18 cellular contexts compared by ENCODE assay signal in the genomic region with DNA sequence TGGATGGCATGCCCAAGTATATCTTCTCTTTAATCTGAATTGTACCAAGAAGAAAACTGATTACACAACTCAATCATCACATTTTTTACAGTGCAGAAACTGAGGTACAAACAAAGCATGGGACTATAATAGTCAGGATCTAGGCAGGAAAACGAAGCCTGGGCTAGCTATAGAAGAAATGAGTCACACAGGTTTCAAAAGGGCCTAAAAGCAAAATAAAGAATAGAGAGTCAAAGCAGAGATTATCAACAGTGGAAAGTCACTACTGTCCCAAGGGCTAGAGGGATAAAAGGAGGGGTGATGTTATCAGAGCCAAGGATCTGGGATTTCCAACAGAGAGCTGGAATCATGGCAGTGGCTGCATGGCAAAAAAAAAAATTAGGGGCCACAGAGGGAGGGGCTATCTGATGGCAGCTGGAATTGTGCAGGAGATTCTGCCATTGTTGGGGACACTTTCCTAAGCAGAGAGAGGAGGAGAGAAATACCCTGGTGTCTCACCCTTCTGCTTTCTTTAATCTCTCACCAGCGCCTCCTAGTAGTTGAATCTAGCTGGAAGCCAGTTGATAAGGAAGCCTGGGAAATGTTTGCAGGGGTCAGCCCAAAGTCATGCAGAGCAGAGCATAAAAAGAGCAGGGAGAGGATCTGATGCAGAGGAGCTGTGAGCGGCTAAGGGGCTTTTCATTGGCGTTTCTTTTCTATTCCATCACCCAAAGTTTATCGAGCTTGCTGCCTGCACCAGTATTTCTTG.
A peak's percentile ranks its signal among the peaks of the same experiment; 100 is the strongest.
DNase-seq lines count a peak whose midpoint lies in the region; ATAC-seq and TF ChIP-seq lines count a peak whose summit lies in the region.
"Had no signal": no experiment of that assay in that cellular context is flagged by ENCODE, and none has a peak within 500 bp of the region (broad histone marks: within the 10 kb centered on the region; RNA-seq: fewer than 3 reads in every experiment).

No MANE protein-coding gene starts in this region.

- intact Hi-C loops in left ventricle myocardium superior (cut with micrococcal nuclease), result no loop called here
- intact Hi-C loops in left ventricle myocardium inferior (cut with micrococcal nuclease), result no loop called here

- H3K9ac ChIP-seq in neural progenitor cell, result no peak overlapping the region

- H3K27me3 ChIP-seq in left ventricle myocardium inferior (ENCODE audit: low read depth), result no peaks in the 10 kb centered on the region
- H3K27me3 ChIP-seq in neural progenitor cell, result no peaks in the 10 kb centered on the region

- H3K4me2 ChIP-seq in neural progenitor cell, result no peak overlapping the region
- H3K4me2 ChIP-seq: A549 had no signal

- in situ Hi-C loops in SK-MEL-5 (cut with HindIII; ENCODE audit: low pct_unique_long_range_greater_than_20kb, low sequenced_read_pairs), result no loop called here

- no peaks in the 10 kb centered on the region for H3K27me3 Mint-ChIP-seq in neural progenitor cell (ENCODE audit: insufficient read depth, low read depth)

- no peaks in the 10 kb centered on the region for H3K4me1 Mint-ChIP-seq in neural progenitor cell

- no peak for DNase-seq in left ventricle myocardium superior
- no peak for DNase-seq in left ventricle myocardium inferior
- DNase-seq in SK-MEL-5 (ENCODE audit: low read depth, low spot score), result peak; percentile 26
- peak; percentile 25 for DNase-seq in epithelial cell of esophagus (ENCODE audit: low read depth)
- peak; percentile 33 for DNase-seq in neural progenitor cell (ENCODE audit: low spot score)
- DNase-seq in putamen (ENCODE audit: low spot score), result no peak
- DNase-seq: COR-L47, DMS153, NCI-H1105 treated with DMSO at 0.1 percent for 48 hours, NCI-H187, NCI-H82, SHP77 treated with DMSO at 0.1 percent for 48 hours had no signal

- ATAC-seq in left ventricle myocardium superior, result peak; percentile 44
- no peak for ATAC-seq in HG03460 (IDR thresholded peaks at IDR 0.05; ENCODE audit: unreplicated experiment)
- ATAC-seq in GM18511 (IDR thresholded peaks at IDR 0.05; ENCODE audit: unreplicated experiment), result no peak
- ATAC-seq: A549, HepG2, Panc1 had no signal

- peak overlapping the region; percentile 17 for H2AFZ ChIP-seq in neural progenitor cell (replicated peaks)

- TF ChIP-seq CTCF in left ventricle myocardium inferior (IDR thresholded peaks at IDR 0.05; ENCODE audit: borderline replicate concordance), result no peak
- TF ChIP-seq CTCF in epithelial cell of esophagus (IDR thresholded peaks at IDR 0.05; ENCODE audit: insufficient read depth, low read depth, low read length, missing control alignments), result no peak
- peak; percentile 32 for TF ChIP-seq CTCF in neural progenitor cell (IDR thresholded peaks at IDR 0.05)

- H3K27ac Mint-ChIP-seq in neural progenitor cell, result no peak overlapping the region
- H3K27ac Mint-ChIP-seq: CD14-positive monocyte had no signal

- H3K9me3 ChIP-seq in left ventricle myocardium inferior (replicated peaks), result peaks cover 6% of the 10 kb centered on the region
- H3K9me3 ChIP-seq in neural progenitor cell (ENCODE audit: low read depth), result no peaks in the 10 kb centered on the region
- H3K9me3 ChIP-seq: A549 had no signal

- peaks cover 2% of the 10 kb centered on the region for H3K9me3 Mint-ChIP-seq in neural progenitor cell

- H3K36me3 Mint-ChIP-seq in neural progenitor cell, result no peaks in the 10 kb centered on the region
- H3K36me3 Mint-ChIP-seq: CD14-positive monocyte had no signal

- H3K27ac ChIP-seq in left ventricle myocardium inferior (replicated peaks) (no peak overlapping the region), neural progenitor cell (no peak overlapping the region)
- H3K27ac ChIP-seq: A549 had no signal

- H3K4me3 Mint-ChIP-seq in neural progenitor cell, result no peak overlapping the region
- H3K4me3 Mint-ChIP-seq: CD14-positive monocyte had no signal

- no peaks in the 10 kb centered on the region for H3K79me2 ChIP-seq in neural progenitor cell (ENCODE audit: low read depth)

- H3K36me3 ChIP-seq in left ventricle myocardium inferior, result no peaks in the 10 kb centered on the region
- no peaks in the 10 kb centered on the region for H3K36me3 ChIP-seq in neural progenitor cell

- H3K4me1 ChIP-seq in left ventricle myocardium inferior, result peaks cover 2% of the 10 kb centered on the region
- H3K4me1 ChIP-seq in neural progenitor cell, result no peaks in the 10 kb centered on the region
- H3K4me1 ChIP-seq: A549 had no signal

- H3K4me3 ChIP-seq in left ventricle myocardium inferior, result no peak overlapping the region
- H3K4me3 ChIP-seq in epithelial cell of esophagus (ENCODE audit: low read length), result no peak overlapping the region
- H3K4me3 ChIP-seq in neural progenitor cell, result no peak overlapping the region
- H3K4me3 ChIP-seq: A549 had no signal

- no peaks in the 10 kb centered on the region for H4K20me1 ChIP-seq in neural progenitor cell (ENCODE audit: low read depth)

- H3F3A ChIP-seq in neural progenitor cell (ENCODE audit: low read depth), result no peaks in the 10 kb centered on the region

Comparison
In these comparisons a context has a peak if more than half of its experiments do, and no peak if none do; other contexts are left out.
1. DNase-seq: peak in SK-MEL-5 (single experiment), epithelial cell of esophagus (single experiment) and neural progenitor cell (single experiment); none in left ventricle myocardium superior (single experiment), left ventricle myocardium inferior (single experiment) and putamen (single experiment).